Comparison of ENCODE assay signal across 24 cellular contexts in genomic region chr3:124802702-124803101, GRCh38.
A peak's percentile ranks its signal among the peaks of the same experiment; 100 is the strongest.
DNase-seq lines count a peak whose midpoint lies in the region.
"Had no signal": no experiment of that assay in that cellular context is flagged by ENCODE, and none has a peak within 500 bp of the region (broad histone marks: within the 10 kb centered on the region; RNA-seq: fewer than 3 reads in every experiment).

No MANE protein-coding gene starts in this region.

- peaks cover 2 to 8% (median 8%) of the 10 kb centered on the region in 3 donors for H3K27me3 Mint-ChIP-seq in immature natural killer cell (ENCODE audit: low read depth in 3 of 3)

- H3K4me1 Mint-ChIP-seq in immature natural killer cell = no peaks in the 10 kb centered on the region
- H3K4me1 Mint-ChIP-seq: activated CD4-positive, alpha-beta memory T cell treated with anti-CD3 and anti-CD28 coated beads, Interleukin-2, amount 10 ng/mL, durations not matched to agents 7 days and 5 days; activated naive CD4-positive, alpha-beta T cell treated with anti-CD3 and anti-CD28 coated beads, Interleukin-2, amount 10 ng/mL, durations not matched to agents 7 days and 5 days; CD4-positive, alpha-beta memory T cell; memory B cell had no signal

- no peaks in the 10 kb centered on the region for H3K36me3 Mint-ChIP-seq in immature natural killer cell
- H3K36me3 Mint-ChIP-seq: activated naive CD4-positive, alpha-beta T cell treated with anti-CD3 and anti-CD28 coated beads, Interleukin-2, amount 10 ng/mL, durations not matched to agents 7 days and 5 days; CD4-positive, alpha-beta memory T cell; memory B cell had no signal

- H3K9me3 Mint-ChIP-seq in immature natural killer cell = no peaks in the 10 kb centered on the region
- H3K9me3 Mint-ChIP-seq: activated CD4-positive, alpha-beta memory T cell treated with anti-CD3 and anti-CD28 coated beads, Interleukin-2, amount 10 ng/mL, durations not matched to agents 7 days and 5 days; activated naive CD4-positive, alpha-beta T cell treated with anti-CD3 and anti-CD28 coated beads, Interleukin-2, amount 10 ng/mL, durations not matched to agents 7 days and 5 days; activated T-helper 1 cell treated with anti-CD3 and anti-CD28 coated beads, Interleukin-12 subunit alpha, Interleukin-12 subunit beta, Interleukin-2, Interleukin-4 antibody, amounts not matched to agents 30 ng/mL and 10 ng/mL and 1 ng/mL, durations not matched to agents 14 hours and 24 hours and 36 hours; effector memory CD8-positive, alpha-beta T cell; memory B cell; T-helper 2 cell treated with Interferon-gamma antibody and Interleukin-4, amounts not matched to agents 5 μg/mL and 100 μg/mL, for 36 hours had no signal

- peak overlapping the region; percentile 58 for H3K27ac ChIP-seq in caudate nucleus (ENCODE audit: low read depth, low read length)
- H3K27ac ChIP-seq: neutrophil, prostate gland had no signal

- H3K27ac Mint-ChIP-seq in immature natural killer cell = no peak overlapping the region
- H3K27ac Mint-ChIP-seq: activated CD4-positive, alpha-beta memory T cell treated with anti-CD3 and anti-CD28 coated beads, Interleukin-2, amount 10 ng/mL, durations not matched to agents 7 days and 5 days; activated naive CD4-positive, alpha-beta T cell treated with anti-CD3 and anti-CD28 coated beads, Interleukin-2, amount 10 ng/mL, durations not matched to agents 7 days and 5 days; activated T-helper 1 cell treated with anti-CD3 and anti-CD28 coated beads, Interleukin-12 subunit alpha, Interleukin-12 subunit beta, Interleukin-2, Interleukin-4 antibody, amounts not matched to agents 30 ng/mL and 10 ng/mL and 1 ng/mL, durations not matched to agents 14 hours and 24 hours and 36 hours; CD4-positive, alpha-beta memory T cell; effector memory CD8-positive, alpha-beta T cell; memory B cell; T-helper 2 cell treated with Interferon-gamma antibody and Interleukin-4, amounts not matched to agents 5 μg/mL and 100 μg/mL, for 36 hours had no signal

- H3K4me3 Mint-ChIP-seq in immature natural killer cell = no peak overlapping the region
- H3K4me3 Mint-ChIP-seq: activated CD4-positive, alpha-beta memory T cell treated with anti-CD3 and anti-CD28 coated beads, Interleukin-2, amount 10 ng/mL, durations not matched to agents 7 days and 5 days; activated naive CD4-positive, alpha-beta T cell treated with anti-CD3 and anti-CD28 coated beads, Interleukin-2, amount 10 ng/mL, durations not matched to agents 7 days and 5 days; activated T-helper 1 cell treated with anti-CD3 and anti-CD28 coated beads, Interleukin-12 subunit alpha, Interleukin-12 subunit beta, Interleukin-2, Interleukin-4 antibody, amounts not matched to agents 30 ng/mL and 10 ng/mL and 1 ng/mL, durations not matched to agents 14 hours and 24 hours and 36 hours; CD4-positive, alpha-beta memory T cell; effector memory CD8-positive, alpha-beta T cell; memory B cell; T-helper 2 cell treated with Interferon-gamma antibody and Interleukin-4, amounts not matched to agents 5 μg/mL and 100 μg/mL, for 36 hours had no signal

- peak; percentile 70 for DNase-seq in Ammon's horn (ENCODE audit: low spot score)
- peak in 32 of 61 donors; percentile 12 to 73 (median 33) for DNase-seq in caudate nucleus (lab: John Stamatoyannopoulos, UW)
- DNase-seq in medulla oblongata (ENCODE audit: extremely low spot score) = peak; percentile 86
- peak; percentile 36 for DNase-seq in retina
- DNase-seq in D341Med (ENCODE audit: low spot score) = no peak
- no peak for DNase-seq in activated gamma-delta T cell (lab: John Stamatoyannopoulos, UW)
- DNase-seq in immature natural killer cell = no peak
- DNase-seq: activated CD4-positive, alpha-beta memory T cell treated with anti-CD3 and anti-CD28 coated beads, Interleukin-2, amount 10 ng/mL, durations not matched to agents 7 days and 5 days; activated CD8-positive, alpha-beta memory T cell treated with anti-CD3 and anti-CD28 coated beads, Interleukin-2, amount 50 U/mL, for 4 hours; activated naive CD4-positive, alpha-beta T cell treated with anti-CD3 and anti-CD28 coated beads, Interleukin-2, amount 10 ng/mL, durations not matched to agents 7 days and 5 days; AML-193; amniotic stem cell; CD4-positive, alpha-beta memory T cell; cortex of kidney; effector memory CD8-positive, alpha-beta T cell; IMR-90; NCI-H1417 treated with DMSO at 0.1 percent for 48 hours; SHP77; stimulated activated CD4-positive, alpha-beta T cell treated with anti-CD3 and anti-CD28 coated beads, Interleukin-4, amount 100 ng/mL, for 1 hour had no signal

Comparison
In these comparisons a context has a peak if more than half of its experiments do, and no peak if none do; other contexts are left out.
1. DNase-seq: peak in Ammon's horn (single experiment), caudate nucleus (32 of 61), medulla oblongata (single experiment) and retina (single experiment); none in D341Med (single experiment), activated gamma-delta T cell (single experiment) and immature natural killer cell (0 of 3).